Comparison of ENCODE assay signal across 8 cellular contexts in the genomic region with DNA sequence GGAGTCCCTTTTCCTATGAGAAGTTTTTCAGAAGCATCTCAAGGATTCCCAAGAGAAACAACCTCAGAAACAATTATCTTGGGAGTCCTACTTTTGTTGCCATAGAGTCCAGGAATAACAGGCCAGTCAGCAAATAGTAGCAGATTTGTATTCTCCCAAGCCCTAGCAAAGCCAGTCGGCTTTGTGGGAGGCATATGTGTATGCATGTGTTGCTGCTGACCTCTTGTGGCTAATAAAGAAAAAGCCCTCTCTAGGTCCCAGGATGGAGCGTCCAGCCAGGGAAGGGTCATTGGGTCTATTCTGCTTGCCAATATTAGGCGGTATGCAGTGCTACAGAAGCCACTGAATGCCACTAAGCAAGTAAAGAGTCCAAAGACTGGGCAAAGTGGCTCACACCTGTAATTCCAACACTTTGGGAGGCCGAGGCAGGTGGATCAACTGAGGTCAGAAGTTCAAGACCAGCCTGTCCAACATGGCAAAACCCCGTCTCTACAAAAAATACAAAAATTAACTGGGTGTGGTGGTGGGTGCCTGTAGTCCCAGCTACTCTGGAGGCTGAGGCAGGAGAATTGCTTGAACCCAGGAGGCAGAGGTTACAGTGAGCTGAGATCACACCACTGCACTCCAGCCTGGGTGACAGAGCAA. TPM values are rescaled to one million over a fixed set of nuclear protein-coding genes. Genes with fewer than 3 reads are reported as not detected.
DNase-seq lines count a peak whose midpoint lies in the region; TF ChIP-seq lines count a peak whose summit lies in the region.
"Not testable (repeated sequence)": the region's sequence is repeated elsewhere in the genome, so short reads cannot be mapped to it uniquely, and the experiment has no call there.

No MANE protein-coding gene starts in this region.

- DNase-seq in ELF-1 (ENCODE audit: low read depth, low spot score) = peak; percentile 76
- peak in 1 of 2 experiments; percentile 51 for DNase-seq in HL-60 (ENCODE audit: low read depth in 1 of 2, low spot score in 1 of 2)
- peak; percentile 33 for DNase-seq in NCI-H226
- DNase-seq in T1000 (lab: John Stamatoyannopoulos, UW) = peak; percentile 10
- peak in 1 of 2 donors; percentile 47 for DNase-seq in breast epithelium (ENCODE audit: low spot score in 2 of 2)
- peak; percentile 20 for DNase-seq in left ventricle myocardium inferior
- peak; percentile 57 for DNase-seq in non-pigmented ciliary epithelial cell (ENCODE audit: low read depth)
- DNase-seq in uterus = peak; percentile 44 to 64

- not testable (repeated sequence) for H3K4me1 ChIP-seq in breast epithelium, left ventricle myocardium inferior, uterus

- intact Hi-C loops in breast epithelium (cut with DNase I; ENCODE audit: low total_unique reads) = loop anchor here (10.0 kb wide), 1 partner anchor 383 kb away; a partner anchor contains a TSS
- intact Hi-C loops in left ventricle myocardium inferior (cut with micrococcal nuclease) = loop anchor here (5.0 kb wide), 2 partner anchors 80 to 360 kb away; a partner anchor contains a TSS
- intact Hi-C loops in uterus (cut with DNase I; ENCODE audit: low total_unique reads) = loop anchor here (5.0 to 10.0 kb wide), 2 partner anchors 223 to 360 kb away; a partner anchor contains a TSS

- not testable (repeated sequence) for H3K27me3 ChIP-seq in HL-60 (ENCODE audit: insufficient read depth, poor library complexity, severe bottlenecking); breast epithelium; left ventricle myocardium inferior (ENCODE audit: low read depth); uterus

- H3K27ac ChIP-seq in HL-60 (replicated peaks); breast epithelium; left ventricle myocardium inferior (replicated peaks); uterus: not testable (repeated sequence)

- not testable (repeated sequence) for H3K4me3 ChIP-seq in HL-60 (replicated peaks; ENCODE audit: insufficient read depth, low read length); breast epithelium; left ventricle myocardium inferior; uterus

- H3K36me3 ChIP-seq in breast epithelium, left ventricle myocardium inferior, uterus: not testable (repeated sequence)

- TF ChIP-seq CTCF in HL-60 (IDR thresholded peaks at IDR 0.05; ENCODE audit: insufficient read depth, low read length) (peak; percentile 73), breast epithelium (IDR thresholded peaks at IDR 0.05) (peak in 2 of 3 donors; percentile 72 to 86), left ventricle myocardium inferior (IDR thresholded peaks at IDR 0.05; ENCODE audit: borderline replicate concordance) (peak; percentile 95), uterus (IDR thresholded peaks at IDR 0.05) (peak; percentile 80 to 87 (median 85))

- not testable (repeated sequence) for TF ChIP-seq POLR2A in breast epithelium (IDR thresholded peaks at IDR 0.05); uterus (IDR thresholded peaks at IDR 0.05)

- not testable (repeated sequence) for H3K9me3 ChIP-seq in breast epithelium; left ventricle myocardium inferior (replicated peaks); uterus

RNA-seq across cellular contexts. Expression of a gene that starts 12.6 kb away (rescaled TPM):
- total RNA-seq in breast epithelium (10 to 100 TPM; 17.0 to 17.1 (median 17.1) TPM), left ventricle myocardium inferior (27.5 TPM), uterus (10 to 100 TPM in 3 of 4 donors, 1 to 10 TPM in 1; 10.0 to 60.2 (median 16.8) TPM)
